14 cellular contexts compared by ENCODE assay signal in the genomic region with DNA sequence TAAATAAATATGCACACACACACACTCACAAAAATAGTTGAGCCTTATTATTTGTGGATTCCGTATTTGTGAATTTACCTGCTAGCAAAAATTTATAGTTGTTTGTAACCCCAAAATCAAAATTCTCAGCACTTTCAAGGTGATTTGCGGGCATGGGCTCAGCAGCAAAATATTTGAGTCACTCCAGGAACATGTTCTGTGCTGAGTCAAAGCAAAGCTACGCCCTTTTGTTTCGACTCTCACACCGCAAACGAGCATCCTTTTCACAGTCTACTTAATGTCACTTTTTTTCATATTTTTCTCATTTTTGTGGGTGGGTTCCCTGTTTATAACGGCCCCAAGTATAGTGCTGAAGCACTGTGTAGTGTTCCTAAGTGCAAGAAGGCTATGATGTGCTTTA.
DNase-seq lines count a peak whose midpoint lies in the region; ATAC-seq, FAIRE-seq and TF ChIP-seq lines count a peak whose summit lies in the region.
"Had no signal": no experiment of that assay in that cellular context is flagged by ENCODE, and none has a peak within 500 bp of the region (broad histone marks: within the 10 kb centered on the region; RNA-seq: fewer than 3 reads in every experiment).

No MANE protein-coding gene starts in this region.

- H3K4me1 Mint-ChIP-seq in GM23338 = peaks cover 5% of the 10 kb centered on the region; the same call in 2 of the 3 replicates
- H3K4me1 Mint-ChIP-seq in type B pancreatic cell (ENCODE audit: unreplicated experiment) = no peaks in the 10 kb centered on the region
- H3K4me1 Mint-ChIP-seq in stimulated activated memory B cell treated with anti-CD40 and anti-IgM and Interleukin-4, amounts not matched to agents 10 μg/mL and 1 μg/mL and 100 μg/mL, for 72 hours = no peaks in the 10 kb centered on the region
- H3K4me1 Mint-ChIP-seq: CD8-positive, alpha-beta memory T cell had no signal

- H3K27me3 ChIP-seq in GM23338 (ENCODE audit: insufficient read depth) (no peaks in the 10 kb centered on the region), bronchial epithelial cell (ENCODE audit: control insufficient read depth, insufficient read depth, low read length) (no peaks in the 10 kb centered on the region)
- H3K27me3 ChIP-seq: Peyer's patch had no signal

- H3K4me3 Mint-ChIP-seq in GM23338 (no peak overlapping the region), type B pancreatic cell (peak overlapping the region; percentile 3)
- H3K4me3 Mint-ChIP-seq in stimulated activated memory B cell treated with anti-CD40 and anti-IgM and Interleukin-4, amounts not matched to agents 10 μg/mL and 1 μg/mL and 100 μg/mL, for 72 hours = no peak overlapping the region
- H3K4me3 Mint-ChIP-seq: CD8-positive, alpha-beta memory T cell had no signal

- H3K27me3 Mint-ChIP-seq in GM23338 (ENCODE audit: insufficient read depth, low read depth, poor library complexity) = no peaks in the 10 kb centered on the region
- H3K27me3 Mint-ChIP-seq in type B pancreatic cell = no peaks in the 10 kb centered on the region
- no peaks in the 10 kb centered on the region for H3K27me3 Mint-ChIP-seq in stimulated activated memory B cell treated with anti-CD40 and anti-IgM and Interleukin-4, amounts not matched to agents 10 μg/mL and 1 μg/mL and 100 μg/mL, for 72 hours
- H3K27me3 Mint-ChIP-seq: CD8-positive, alpha-beta memory T cell had no signal

- no peak overlapping the region for H3K4me2 ChIP-seq in GM23338

- H3K27ac Mint-ChIP-seq in GM23338 (no peak overlapping the region; the same call in 1 of the 2 replicates), type B pancreatic cell (peak overlapping the region; percentile 14)
- no peak overlapping the region for H3K27ac Mint-ChIP-seq in stimulated activated memory B cell treated with anti-CD40 and anti-IgM and Interleukin-4, amounts not matched to agents 10 μg/mL and 1 μg/mL and 100 μg/mL, for 72 hours
- H3K27ac Mint-ChIP-seq: CD8-positive, alpha-beta memory T cell had no signal

- no peak for ATAC-seq in GM23338
- ATAC-seq in esophagus mucosa = no peak
- ATAC-seq in stimulated activated memory B cell treated with anti-CD40 and anti-IgM and Interleukin-4, amounts not matched to agents 10 μg/mL and 1 μg/mL and 100 μg/mL, for 72 hours = no peak

- H3K9me2 ChIP-seq in GM23338 (ENCODE audit: insufficient read depth) = no peaks in the 10 kb centered on the region

- FAIRE-seq in bronchial epithelial cell (lab: Jason Lieb, UNC) = no peak

- H3K79me2 ChIP-seq in GM23338 (replicated peaks; ENCODE audit: insufficient read depth) = no peaks in the 10 kb centered on the region

- peaks cover 4% of the 10 kb centered on the region; the same call in 1 of the 2 replicates for H3K36me3 ChIP-seq in GM23338 (ENCODE audit: insufficient read depth)
- no peaks in the 10 kb centered on the region for H3K36me3 ChIP-seq in bronchial epithelial cell (ENCODE audit: control insufficient read depth, insufficient read depth, low read length)
- H3K36me3 ChIP-seq: Peyer's patch had no signal

- 0 out of 2 replicates have a peak overlapping the region, but pooled peaks have one; percentile 61 for H2AFZ ChIP-seq in GM23338

- DNase-seq in GM23338 (ENCODE audit: low spot score) = no peak
- DNase-seq in NCI-H748 treated with DMSO at 0.1 percent for 48 hours (lab: John Stamatoyannopoulos, UW) = peak; percentile 50
- DNase-seq in bronchial epithelial cell (ENCODE audit: low read depth) = peak; percentile 64
- DNase-seq in type B pancreatic cell (ENCODE audit: extremely low spot score, unreplicated experiment) = no peak
- DNase-seq in NCI-H2081 (lab: John Stamatoyannopoulos, UW) = no peak
- DNase-seq: CD8-positive, alpha-beta memory T cell; NCI-H1436; NCI-H2029 treated with DMSO at 0.1 percent for 48 hours; NCI-H345; NCI-H69; Peyer's patch; SIG-M5 had no signal

- no peaks in the 10 kb centered on the region for H4K20me1 ChIP-seq in GM23338 (replicated peaks; ENCODE audit: insufficient read depth)

- H3F3A ChIP-seq in GM23338 (replicated peaks; ENCODE audit: low read depth) = no peaks in the 10 kb centered on the region

- H3K4me1 ChIP-seq in GM23338 (ENCODE audit: insufficient read depth) = peaks cover 11% of the 10 kb centered on the region; the same call in 1 of the 2 replicates
- H3K4me1 ChIP-seq: Peyer's patch had no signal

- H3K4me3 ChIP-seq in GM23338 (no peak overlapping the region), bronchial epithelial cell (ENCODE audit: low read depth, low read length) (no peak overlapping the region)
- H3K4me3 ChIP-seq: Peyer's patch had no signal

- H3K36me3 Mint-ChIP-seq in GM23338 (ENCODE audit: low read depth) (peaks cover 22% of the 10 kb centered on the region), type B pancreatic cell (no peaks in the 10 kb centered on the region)
- H3K36me3 Mint-ChIP-seq in stimulated activated memory B cell treated with anti-CD40 and anti-IgM and Interleukin-4, amounts not matched to agents 10 μg/mL and 1 μg/mL and 100 μg/mL, for 72 hours = no peaks in the 10 kb centered on the region

- peaks cover 23% of the 10 kb centered on the region for H3K9me3 Mint-ChIP-seq in GM23338
- H3K9me3 Mint-ChIP-seq in type B pancreatic cell = no peaks in the 10 kb centered on the region
- H3K9me3 Mint-ChIP-seq in stimulated activated memory B cell treated with anti-CD40 and anti-IgM and Interleukin-4, amounts not matched to agents 10 μg/mL and 1 μg/mL and 100 μg/mL, for 72 hours = peaks cover 10% of the 10 kb centered on the region

- no peak overlapping the region for H3K27ac ChIP-seq in GM23338 (ENCODE audit: low read depth)
- H3K27ac ChIP-seq: Peyer's patch had no signal

- TF ChIP-seq CTCF in GM23338 (conservative IDR thresholded peaks at IDR 0.05; ENCODE audit: low read depth in 2 of 2) (no peak), bronchial epithelial cell (IDR thresholded peaks at IDR 0.05; ENCODE audit: insufficient read depth, low read length, severe bottlenecking) (no peak), type B pancreatic cell (conservative IDR thresholded peaks at IDR 0.05) (no peak)

TF ChIP-seq in GM23338, 12 proteins besides CTCF, POLR2A, EP300 and RAD21 (continues in another document):
- TF ChIP-seq, protein P1, sequence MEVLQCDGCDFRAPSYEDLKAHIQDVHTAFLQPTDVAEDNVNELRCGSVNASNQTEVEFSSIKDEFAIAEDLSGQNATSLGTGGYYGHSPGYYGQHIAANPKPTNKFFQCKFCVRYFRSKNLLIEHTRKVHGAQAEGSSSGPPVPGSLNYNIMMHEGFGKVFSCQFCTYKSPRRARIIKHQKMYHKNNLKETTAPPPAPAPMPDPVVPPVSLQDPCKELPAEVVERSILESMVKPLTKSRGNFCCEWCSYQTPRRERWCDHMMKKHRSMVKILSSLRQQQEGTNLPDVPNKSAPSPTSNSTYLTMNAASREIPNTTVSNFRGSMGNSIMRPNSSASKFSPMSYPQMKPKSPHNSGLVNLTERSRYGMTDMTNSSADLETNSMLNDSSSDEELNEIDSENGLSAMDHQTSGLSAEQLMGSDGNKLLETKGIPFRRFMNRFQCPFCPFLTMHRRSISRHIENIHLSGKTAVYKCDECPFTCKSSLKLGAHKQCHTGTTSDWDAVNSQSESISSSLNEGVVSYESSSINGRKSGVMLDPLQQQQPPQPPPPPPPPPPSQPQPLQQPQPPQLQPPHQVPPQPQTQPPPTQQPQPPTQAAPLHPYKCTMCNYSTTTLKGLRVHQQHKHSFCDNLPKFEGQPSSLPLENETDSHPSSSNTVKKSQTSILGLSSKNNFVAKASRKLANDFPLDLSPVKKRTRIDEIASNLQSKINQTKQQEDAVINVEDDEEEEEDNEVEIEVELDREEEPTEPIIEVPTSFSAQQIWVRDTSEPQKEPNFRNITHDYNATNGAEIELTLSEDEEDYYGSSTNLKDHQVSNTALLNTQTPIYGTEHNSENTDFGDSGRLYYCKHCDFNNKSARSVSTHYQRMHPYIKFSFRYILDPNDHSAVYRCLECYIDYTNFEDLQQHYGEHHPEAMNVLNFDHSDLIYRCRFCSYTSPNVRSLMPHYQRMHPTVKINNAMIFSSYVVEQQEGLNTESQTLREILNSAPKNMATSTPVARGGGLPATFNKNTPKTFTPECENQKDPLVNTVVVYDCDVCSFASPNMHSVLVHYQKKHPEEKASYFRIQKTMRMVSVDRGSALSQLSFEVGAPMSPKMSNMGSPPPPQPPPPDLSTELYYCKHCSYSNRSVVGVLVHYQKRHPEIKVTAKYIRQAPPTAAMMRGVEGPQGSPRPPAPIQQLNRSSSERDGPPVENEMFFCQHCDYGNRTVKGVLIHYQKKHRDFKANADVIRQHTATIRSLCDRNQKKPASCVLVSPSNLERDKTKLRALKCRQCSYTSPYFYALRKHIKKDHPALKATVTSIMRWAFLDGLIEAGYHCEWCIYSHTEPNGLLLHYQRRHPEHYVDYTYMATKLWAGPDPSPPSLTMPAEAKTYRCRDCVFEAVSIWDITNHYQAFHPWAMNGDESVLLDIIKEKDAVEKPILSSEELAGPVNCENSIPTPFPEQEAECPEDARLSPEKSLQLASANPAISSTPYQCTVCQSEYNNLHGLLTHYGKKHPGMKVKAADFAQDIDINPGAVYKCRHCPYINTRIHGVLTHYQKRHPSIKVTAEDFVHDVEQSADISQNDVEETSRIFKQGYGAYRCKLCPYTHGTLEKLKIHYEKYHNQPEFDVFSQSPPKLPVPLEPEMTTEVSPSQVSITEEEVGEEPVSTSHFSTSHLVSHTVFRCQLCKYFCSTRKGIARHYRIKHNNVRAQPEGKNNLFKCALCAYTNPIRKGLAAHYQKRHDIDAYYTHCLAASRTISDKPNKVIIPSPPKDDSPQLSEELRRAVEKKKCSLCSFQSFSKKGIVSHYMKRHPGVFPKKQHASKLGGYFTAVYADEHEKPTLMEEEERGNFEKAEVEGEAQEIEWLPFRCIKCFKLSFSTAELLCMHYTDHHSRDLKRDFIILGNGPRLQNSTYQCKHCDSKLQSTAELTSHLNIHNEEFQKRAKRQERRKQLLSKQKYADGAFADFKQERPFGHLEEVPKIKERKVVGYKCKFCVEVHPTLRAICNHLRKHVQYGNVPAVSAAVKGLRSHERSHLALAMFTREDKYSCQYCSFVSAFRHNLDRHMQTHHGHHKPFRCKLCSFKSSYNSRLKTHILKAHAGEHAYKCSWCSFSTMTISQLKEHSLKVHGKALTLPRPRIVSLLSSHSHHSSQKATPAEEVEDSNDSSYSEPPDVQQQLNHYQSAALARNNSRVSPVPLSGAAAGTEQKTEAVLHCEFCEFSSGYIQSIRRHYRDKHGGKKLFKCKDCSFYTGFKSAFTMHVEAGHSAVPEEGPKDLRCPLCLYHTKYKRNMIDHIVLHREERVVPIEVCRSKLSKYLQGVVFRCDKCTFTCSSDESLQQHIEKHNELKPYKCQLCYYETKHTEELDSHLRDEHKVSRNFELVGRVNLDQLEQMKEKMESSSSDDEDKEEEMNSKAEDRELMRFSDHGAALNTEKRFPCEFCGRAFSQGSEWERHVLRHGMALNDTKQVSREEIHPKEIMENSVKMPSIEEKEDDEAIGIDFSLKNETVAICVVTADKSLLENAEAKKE (CRISPR knock-in tag; IDR thresholded peaks at IDR 0.05) = no peak
- no peak for TF ChIP-seq CREB1 (CRISPR knock-in tag; IDR thresholded peaks at IDR 0.05; ENCODE audit: low read depth)
- no peak for TF ChIP-seq POLR2AphosphoS5 (IDR thresholded peaks at IDR 0.05; ENCODE audit: low read depth)
- no peak for TF ChIP-seq NANOG (IDR thresholded peaks at IDR 0.05; ENCODE audit: borderline replicate concordance)

Comparison
In these comparisons a context has a peak if more than half of its experiments do, and no peak if none do; other contexts are left out.
1. DNase-seq: peak in NCI-H748 treated with DMSO at 0.1 percent for 48 hours (single experiment) and bronchial epithelial cell (single experiment); none in GM23338 (single experiment), type B pancreatic cell (single experiment) and NCI-H2081 (0 of 2).